Comparison of ENCODE assay signal across 1 cellular context in genomic region chr4:40662962-40663604, GRCh38.
TF ChIP-seq lines count a peak whose summit lies in the region.

No MANE protein-coding gene starts in this region.

TF ChIP-seq in GM12878, 131 proteins besides CTCF, POLR2A, EP300 and RAD21 (continued from another document):
- peak; percentile 55 for TF ChIP-seq SKIL (IDR thresholded peaks at IDR 0.05; ENCODE audit: low read depth, poor library complexity, severe bottlenecking)
- peak; percentile 71 for TF ChIP-seq EED (IDR thresholded peaks at IDR 0.05; ENCODE audit: low read depth)
- peak; percentile 71 for TF ChIP-seq JUNB (IDR thresholded peaks at IDR 0.05)
- TF ChIP-seq BCL11A (IDR thresholded peaks at IDR 0.05; ENCODE audit: low read depth, low read length) = 0 out of 2 replicates have a peak, but pooled peaks have one; percentile 34
- TF ChIP-seq TBL1XR1 (IDR thresholded peaks at IDR 0.05; ENCODE audit: low read depth, low read length) = 0 out of 2 replicates have a peak, but pooled peaks have one; percentile 41
- TF ChIP-seq RELB (IDR thresholded peaks at IDR 0.05; ENCODE audit: low read depth) = peak; percentile 55; the same call in 1 of the 2 replicates
- TF ChIP-seq MLLT1 (IDR thresholded peaks at IDR 0.05) = peak; percentile 27; the same call in 1 of the 2 replicates
- TF ChIP-seq YY1 (IDR thresholded peaks at IDR 0.05; ENCODE audit: low read depth, low read length) = peak; percentile 46; the same call in 1 of the 2 replicates
- peak; percentile 78; the same call in 1 of the 2 replicates for TF ChIP-seq ZBED1 (IDR thresholded peaks at IDR 0.05; ENCODE audit: borderline replicate concordance)
- no peak for TF ChIP-seq HSF1 (IDR thresholded peaks at IDR 0.05; ENCODE audit: low read depth, low read length)
- peak; percentile 38; the same call in 1 of the 2 replicates for TF ChIP-seq POLR2AphosphoS5 (IDR thresholded peaks at IDR 0.05; ENCODE audit: low read length)
- peak; percentile 54; the same call in 1 of the 2 replicates for TF ChIP-seq ZNF687 (IDR thresholded peaks at IDR 0.05)
- no peak for TF ChIP-seq BRCA1 (IDR thresholded peaks at IDR 0.05; ENCODE audit: low read depth, low read length)
- no peak for TF ChIP-seq ZNF274 (IDR thresholded peaks at IDR 0.05; ENCODE audit: insufficient read depth, insufficient read length)
- TF ChIP-seq MTA2 (IDR thresholded peaks at IDR 0.05; ENCODE audit: low read depth) = peak; percentile 35; the same call in 1 of the 2 replicates
- TF ChIP-seq FOXM1 (IDR thresholded peaks at IDR 0.05; ENCODE audit: low read depth, low read length) = peak; percentile 50
TF ChIP-seq in GM12878: peak in this region for 25.
